ENCODE assay signal across 23 cellular contexts in the genomic region with DNA sequence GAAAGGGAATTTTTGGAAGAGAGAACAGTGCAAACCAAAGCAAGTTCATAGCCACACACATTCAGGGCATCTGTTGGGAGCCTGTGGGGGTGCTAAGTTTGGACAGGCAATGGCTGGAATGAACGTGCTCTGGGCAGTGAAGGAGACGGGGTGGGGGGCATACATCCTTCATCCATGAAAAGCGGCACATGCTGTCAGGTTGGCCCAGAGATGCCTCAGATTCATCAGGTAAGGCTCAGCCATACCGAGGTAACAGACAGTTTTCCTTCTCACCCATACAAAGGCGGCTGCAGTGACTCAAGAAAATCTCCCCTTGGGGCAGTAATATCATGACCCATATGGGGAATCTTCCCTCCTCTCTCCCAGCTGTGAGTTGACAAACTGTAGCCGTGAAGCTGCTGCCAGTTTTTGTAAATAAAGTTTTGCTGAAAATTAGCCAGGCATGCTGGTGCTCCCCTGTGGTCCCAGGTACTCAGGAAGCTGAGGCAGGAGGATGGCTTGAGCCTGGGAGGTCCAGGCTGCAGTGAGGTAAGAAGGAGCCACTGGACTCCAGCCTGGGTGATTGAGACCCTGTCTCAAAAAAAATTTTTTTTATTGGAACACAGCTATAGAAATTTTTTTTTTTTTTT. TPM values are rescaled to one million over a fixed set of nuclear protein-coding genes. Genes with fewer than 3 reads are reported as not detected.
A peak's percentile ranks its signal among the peaks of the same experiment; 100 is the strongest.
DNase-seq lines count a peak whose midpoint lies in the region; ATAC-seq and TF ChIP-seq lines count a peak whose summit lies in the region.
"Had no signal": no experiment of that assay in that cellular context is flagged by ENCODE, and none has a peak within 500 bp of the region (broad histone marks: within the 10 kb centered on the region; RNA-seq: fewer than 3 reads in every experiment).

No MANE protein-coding gene starts in this region.

- H3K27me3 ChIP-seq in CD4-positive, alpha-beta T cell (ENCODE audit: control insufficient read depth, insufficient read depth, low read length) = no peaks in the 10 kb centered on the region
- no peaks in the 10 kb centered on the region for H3K27me3 ChIP-seq in mesenchymal stem cell (ENCODE audit: control insufficient read depth in 1 of 2, insufficient read depth in 1 of 2, low read length in 2 of 2)
- H3K27me3 ChIP-seq: BLaER1, gastrocnemius medialis, MG63, SJSA1 had no signal

- no peaks in the 10 kb centered on the region for H3K27me3 Mint-ChIP-seq in activated CD4-positive, alpha-beta T cell treated with anti-CD3 and anti-CD28 coated beads, Interleukin-2, amount 10 ng/mL, durations not matched to agents 24 days and 14 days
- H3K27me3 Mint-ChIP-seq in CD4-positive, alpha-beta T cell = no peaks in the 10 kb centered on the region
- H3K27me3 Mint-ChIP-seq in activated CD8-positive, alpha-beta T cell treated with anti-CD3 and anti-CD28 coated beads for 36 hours = no peaks in the 10 kb centered on the region

- no peak overlapping the region for H2AFZ ChIP-seq in mesenchymal stem cell (ENCODE audit: low read depth, low read length)

- no peak overlapping the region for H2BK15ac ChIP-seq in mesenchymal stem cell (ENCODE audit: low read depth, poor library complexity, severe bottlenecking)

- no peak overlapping the region for H3K23ac ChIP-seq in mesenchymal stem cell (ENCODE audit: low read length in 2 of 2)

- H2BK120ac ChIP-seq in mesenchymal stem cell (ENCODE audit: low read depth, low read length) = no peak overlapping the region

- peak overlapping the region; percentile 56 for H3K27ac Mint-ChIP-seq in activated CD4-positive, alpha-beta T cell treated with anti-CD3 and anti-CD28 coated beads, Interleukin-2, amount 10 ng/mL, durations not matched to agents 24 days and 14 days
- H3K27ac Mint-ChIP-seq in CD4-positive, alpha-beta T cell = peak overlapping the region; percentile 82
- H3K27ac Mint-ChIP-seq in activated CD8-positive, alpha-beta T cell treated with anti-CD3 and anti-CD28 coated beads for 36 hours = peak overlapping the region; percentile 95

- H3K18ac ChIP-seq in mesenchymal stem cell (ENCODE audit: low read depth in 1 of 2, low read length in 2 of 2) = no peak overlapping the region

- H3K9ac ChIP-seq in mesenchymal stem cell (ENCODE audit: low read length) = no peak overlapping the region
- H3K9ac ChIP-seq: BLaER1 had no signal

- H3K9me3 Mint-ChIP-seq in activated CD4-positive, alpha-beta T cell treated with anti-CD3 and anti-CD28 coated beads, Interleukin-2, amount 10 ng/mL, durations not matched to agents 24 days and 14 days = peaks cover 4% of the 10 kb centered on the region
- peaks cover 2% of the 10 kb centered on the region for H3K9me3 Mint-ChIP-seq in CD4-positive, alpha-beta T cell
- H3K9me3 Mint-ChIP-seq in activated CD8-positive, alpha-beta T cell treated with anti-CD3 and anti-CD28 coated beads for 36 hours = peaks cover 3% of the 10 kb centered on the region

- no peak for DNase-seq in activated CD4-positive, alpha-beta T cell treated with anti-CD3 and anti-CD28 coated beads, Interleukin-2, amount 10 ng/mL, durations not matched to agents 24 days and 14 days
- no peak for DNase-seq in activated CD4-positive, alpha-beta T cell treated with anti-CD3 and anti-CD28 coated beads, Interleukin-2, amount 50 U/mL, for 4 hours
- DNase-seq in CD4-positive, alpha-beta T cell = no peak
- DNase-seq in activated CD8-positive, alpha-beta T cell treated with anti-CD3 and anti-CD28 coated beads for 36 hours = peak; percentile 15
- DNase-seq in mesenchymal stem cell = peak; percentile 33
- no peak for DNase-seq in kidney tubule cell (ENCODE audit: low spot score)
- no peak for DNase-seq in DMS 273 (lab: John Stamatoyannopoulos, UW; ENCODE audit: unreplicated experiment)
- DNase-seq in NCI-H187 treated with DMSO at 0.1 percent for 48 hours (lab: John Stamatoyannopoulos, UW) = no peak
- DNase-seq: activated T-cell treated with anti-CD3 and anti-CD28 coated beads for 4 hours; DMS 273 treated with DMSO at 0.1 percent for 48 hours; gastrocnemius medialis; mesendoderm; MG63; NCI-H1436 treated with DMSO at 0.1 percent for 48 hours; NCI-H82; nephron progenitor cell; PC-3; stimulated activated CD4-positive, alpha-beta T cell treated with anti-CD3 and anti-CD28 coated beads, Interleukin-2, amount 100 ng/mL, for 48 hours; T1000 had no signal

- peaks cover 16% of the 10 kb centered on the region for H3K4me1 ChIP-seq in mesenchymal stem cell (ENCODE audit: control insufficient read depth, insufficient read depth, low read depth, low read length)
- H3K4me1 ChIP-seq: HAP-1, SJSA1 had no signal

- H3K36me3 Mint-ChIP-seq in activated CD4-positive, alpha-beta T cell treated with anti-CD3 and anti-CD28 coated beads, Interleukin-2, amount 10 ng/mL, durations not matched to agents 24 days and 14 days (ENCODE audit: low read depth) = peaks cover 5% of the 10 kb centered on the region
- no peaks in the 10 kb centered on the region for H3K36me3 Mint-ChIP-seq in CD4-positive, alpha-beta T cell (ENCODE audit: low read depth)
- peaks cover 5% of the 10 kb centered on the region for H3K36me3 Mint-ChIP-seq in activated CD8-positive, alpha-beta T cell treated with anti-CD3 and anti-CD28 coated beads for 36 hours (ENCODE audit: low read depth)

- intact Hi-C loops in activated CD4-positive, alpha-beta T cell treated with anti-CD3 and anti-CD28 coated beads, Interleukin-2, amount 10 ng/mL, durations not matched to agents 24 days and 14 days (cut with micrococcal nuclease) = no loop called here
- intact Hi-C loops in CD4-positive, alpha-beta T cell (cut with DNase I, micrococcal nuclease) = no loop called here
- intact Hi-C loops in activated CD8-positive, alpha-beta T cell treated with anti-CD3 and anti-CD28 coated beads for 36 hours (cut with micrococcal nuclease) = no loop called here

- no peak overlapping the region for H3K4me3 ChIP-seq in mesenchymal stem cell (ENCODE audit: insufficient read depth in 1 of 2, low read depth in 1 of 2, low read length in 2 of 2)
- H3K4me3 ChIP-seq: BLaER1, gastrocnemius medialis, HAP-1, MG63, SJSA1 had no signal

- no peak overlapping the region for H3K4me2 ChIP-seq in mesenchymal stem cell (ENCODE audit: low read length, poor library complexity, severe bottlenecking)
- H3K4me2 ChIP-seq: BLaER1 had no signal

- no peak overlapping the region for H2BK5ac ChIP-seq in mesenchymal stem cell (ENCODE audit: low read depth, low read length, poor library complexity, severe bottlenecking)

- H3K79me1 ChIP-seq in mesenchymal stem cell (replicated peaks; ENCODE audit: low read length, poor library complexity, severe bottlenecking) = no peaks in the 10 kb centered on the region

- peak overlapping the region; percentile 34 for H3K4me3 Mint-ChIP-seq in activated CD4-positive, alpha-beta T cell treated with anti-CD3 and anti-CD28 coated beads, Interleukin-2, amount 10 ng/mL, durations not matched to agents 24 days and 14 days
- no peak overlapping the region for H3K4me3 Mint-ChIP-seq in CD4-positive, alpha-beta T cell
- H3K4me3 Mint-ChIP-seq in activated CD8-positive, alpha-beta T cell treated with anti-CD3 and anti-CD28 coated beads for 36 hours = peak overlapping the region; percentile 76
- H3K4me3 Mint-ChIP-seq: nephron progenitor cell had no signal

- H3K4ac ChIP-seq in mesenchymal stem cell (ENCODE audit: low read depth in 1 of 2, low read length in 2 of 2) = no peak overlapping the region

- no peak for ATAC-seq in CD4-positive, alpha-beta T cell (ENCODE audit: poor library complexity)
- ATAC-seq in activated CD8-positive, alpha-beta T cell treated with anti-CD3 and anti-CD28 coated beads for 36 hours = no peak
- ATAC-seq: esophagus mucosa, gastrocnemius medialis, PC-3 had no signal

- H2BK12ac ChIP-seq in mesenchymal stem cell (ENCODE audit: low read length in 2 of 2) = no peak overlapping the region

- H4K8ac ChIP-seq in mesenchymal stem cell (ENCODE audit: low read length) = no peak overlapping the region

- 82% methylated on average over 6 of the region's 6 CpGs for WGBS in mesenchymal stem cell

- H3K36me3 ChIP-seq in mesenchymal stem cell (ENCODE audit: control insufficient read depth in 1 of 2, insufficient read depth in 2 of 2, low read depth in 1 of 2, low read length in 2 of 2) = no peaks in the 10 kb centered on the region
- H3K36me3 ChIP-seq: BLaER1, gastrocnemius medialis, HAP-1, MG63, SJSA1 had no signal

- no peak overlapping the region for H4K91ac ChIP-seq in mesenchymal stem cell (ENCODE audit: low read length)

- H3K27ac ChIP-seq in CD4-positive, alpha-beta T cell (ENCODE audit: low read depth, low read length) = no peak overlapping the region
- H3K27ac ChIP-seq in mesenchymal stem cell (ENCODE audit: low read length, poor library complexity, severe bottlenecking) = no peak overlapping the region
- H3K27ac ChIP-seq: BLaER1, SJSA1 had no signal

- CTCF ChIA-PET in CD4-positive, alpha-beta T cell (lab: Charles Lee) = interaction anchor here (0.7 to 1.6 kb wide), 4 partner anchors 9 to 135 kb away, joined by 3 to 9 read pairs (median 4); no protein-coding TSS in a partner anchor
- CTCF ChIA-PET in activated CD8-positive, alpha-beta T cell treated with anti-CD3 and anti-CD28 coated beads for 36 hours (lab: Charles Lee) = interaction anchor here (0.9 to 2.9 kb wide), 7 partner anchors 8 to 76 kb away, joined by 3 to 14 read pairs (median 5); no protein-coding TSS in a partner anchor

- no peak overlapping the region for H3K14ac ChIP-seq in mesenchymal stem cell (ENCODE audit: low read length in 2 of 2)

- peaks cover 50% of the 10 kb centered on the region for H3K4me1 Mint-ChIP-seq in activated CD4-positive, alpha-beta T cell treated with anti-CD3 and anti-CD28 coated beads, Interleukin-2, amount 10 ng/mL, durations not matched to agents 24 days and 14 days
- H3K4me1 Mint-ChIP-seq in CD4-positive, alpha-beta T cell (ENCODE audit: low read depth) = peaks cover 49% of the 10 kb centered on the region
- H3K4me1 Mint-ChIP-seq in activated CD8-positive, alpha-beta T cell treated with anti-CD3 and anti-CD28 coated beads for 36 hours (ENCODE audit: low read depth) = peaks cover 49% of the 10 kb centered on the region

- no peaks in the 10 kb centered on the region for H3K9me3 ChIP-seq in CD4-positive, alpha-beta T cell (ENCODE audit: control insufficient read depth, low read length)
- H3K9me3 ChIP-seq in mesenchymal stem cell (ENCODE audit: control insufficient read depth, low read length) = no peaks in the 10 kb centered on the region
- H3K9me3 ChIP-seq: gastrocnemius medialis, HAP-1, MG63, SJSA1 had no signal

- peak overlapping the region; percentile 19 for H2AK5ac ChIP-seq in mesenchymal stem cell (ENCODE audit: low read length, severe bottlenecking)

- no peak for TF ChIP-seq CTCF in CD4-positive, alpha-beta T cell (IDR thresholded peaks at IDR 0.05)
- TF ChIP-seq CTCF in activated CD8-positive, alpha-beta T cell treated with anti-CD3 and anti-CD28 coated beads for 36 hours (IDR thresholded peaks at IDR 0.05) = no peak

- POLR2A ChIA-PET in CD4-positive, alpha-beta T cell (lab: Charles Lee) = interaction anchor here (0.7 to 18.7 kb wide), 9 partner anchors 9 to 104 kb away, joined by 3 to 394 read pairs (median 10); a partner anchor contains a TSS
- POLR2A ChIA-PET in activated CD8-positive, alpha-beta T cell treated with anti-CD3 and anti-CD28 coated beads for 36 hours (lab: Charles Lee) = interaction anchor here (0.5 to 29.4 kb wide), 17 partner anchors 5 to 724 kb away, joined by 3 to 960 read pairs (median 4); a partner anchor contains a TSS

RNA-seq across cellular contexts. Expression of a gene that starts 9.2 kb away (rescaled TPM):
- total RNA-seq in activated CD4-positive, alpha-beta T cell treated with anti-CD3 and anti-CD28 coated beads, Interleukin-2, amount 10 ng/mL, durations not matched to agents 24 days and 14 days = 184 and 189 TPM in 2 replicates
- 100 to 1,000 TPM; 253 to 265 TPM for total RNA-seq in CD4-positive, alpha-beta T cell
- 100 to 1,000 TPM; 267 to 270 TPM for total RNA-seq in activated CD8-positive, alpha-beta T cell treated with anti-CD3 and anti-CD28 coated beads for 36 hours
- polyA plus RNA-seq in mesenchymal stem cell (2013, experiment 1 of 2) = 74.6 TPM
- polyA plus RNA-seq in mesenchymal stem cell (2013, experiment 2 of 2) = 80.5 TPM

RNA-seq across cellular contexts. Expression of a gene that starts 15.6 kb away (rescaled TPM):
- total RNA-seq in activated CD4-positive, alpha-beta T cell treated with anti-CD3 and anti-CD28 coated beads, Interleukin-2, amount 10 ng/mL, durations not matched to agents 24 days and 14 days = 35.0 and 42.4 TPM in 2 replicates
- 10 to 100 TPM; 18.5 to 21.1 TPM for total RNA-seq in CD4-positive, alpha-beta T cell
- total RNA-seq in activated CD8-positive, alpha-beta T cell treated with anti-CD3 and anti-CD28 coated beads for 36 hours = 10 to 100 TPM; 37.2 to 44.5 TPM
- 5.8 TPM for polyA plus RNA-seq in mesenchymal stem cell (2013, experiment 1 of 2)
- 5.5 TPM for polyA plus RNA-seq in mesenchymal stem cell (2013, experiment 2 of 2)

RNA-seq across cellular contexts. Expression of a gene that starts 52.2 kb away (rescaled TPM):
- 2.2 and 2.5 TPM in 2 replicates for total RNA-seq in activated CD4-positive, alpha-beta T cell treated with anti-CD3 and anti-CD28 coated beads, Interleukin-2, amount 10 ng/mL, durations not matched to agents 24 days and 14 days
- 1 to 10 TPM; 1.8 to 2.1 TPM for total RNA-seq in CD4-positive, alpha-beta T cell
- total RNA-seq in activated CD8-positive, alpha-beta T cell treated with anti-CD3 and anti-CD28 coated beads for 36 hours = under 1 TPM; 0.49 to 0.52 TPM
- 0.57 TPM for polyA plus RNA-seq in mesenchymal stem cell (2013, experiment 1 of 2)
- polyA plus RNA-seq in mesenchymal stem cell (2013, experiment 2 of 2) = 0.41 TPM

Comparison
In these comparisons a context has a peak if more than half of its experiments do, and no peak if none do; other contexts are left out.
1. DNase-seq: peak in activated CD8-positive, alpha-beta T cell treated with anti-CD3 and anti-CD28 coated beads for 36 hours (single experiment) and mesenchymal stem cell (single experiment); none in activated CD4-positive, alpha-beta T cell treated with anti-CD3 and anti-CD28 coated beads, Interleukin-2, amount 10 ng/mL, durations not matched to agents 24 days and 14 days (single experiment), activated CD4-positive, alpha-beta T cell treated with anti-CD3 and anti-CD28 coated beads, Interleukin-2, amount 50 U/mL, for 4 hours (0 of 2), CD4-positive, alpha-beta T cell (0 of 10), kidney tubule cell (single experiment), DMS 273 (single experiment) and NCI-H187 treated with DMSO at 0.1 percent for 48 hours (single experiment).
2. Peak in every context shown above with its lines, with median percentiles within 50 percentile points of each other: H3K27ac Mint-ChIP-seq.